In the genomic region with DNA sequence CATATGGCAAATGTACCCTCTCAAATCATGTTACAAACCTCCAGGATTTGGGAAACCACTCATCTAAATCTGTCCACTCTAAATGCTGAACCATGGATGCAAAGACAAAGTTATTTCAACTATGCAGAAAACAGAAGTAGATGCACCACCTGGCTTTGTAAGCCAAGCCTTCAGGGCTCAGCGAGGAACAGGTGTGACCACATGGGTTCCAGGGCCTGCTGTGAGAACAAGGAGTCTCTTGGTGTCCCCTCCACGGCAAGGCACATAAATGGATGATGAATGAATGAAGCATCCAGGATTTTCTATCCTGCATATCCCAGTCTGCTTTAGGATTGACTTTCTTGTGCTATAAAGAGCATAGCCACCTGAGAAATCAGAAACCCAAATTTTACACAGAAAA, we compare ENCODE assay signal across 8 cellular contexts.
"Had no signal": no experiment of that assay in that cellular context is flagged by ENCODE, and none has a peak within 500 bp of the region (broad histone marks: within the 10 kb centered on the region; RNA-seq: fewer than 3 reads in every experiment).

No MANE protein-coding gene starts in this region.

- H3K4me3 ChIP-seq: GM23248, K562 had no signal

- DNase-seq: GM23248, GOT3, H9, HCEC 1CT, IMR-90 had no signal

- H2AFZ ChIP-seq: GM23248 had no signal

- H3K27ac ChIP-seq: GM23248 had no signal

- FAIRE-seq: H54, HTR-8/SVneo, K562 had no signal

- ATAC-seq: K562 had no signal

- H3K9ac ChIP-seq: GM23248 had no signal
